Comparison of ENCODE assay signal across 18 cellular contexts in the genomic region with DNA sequence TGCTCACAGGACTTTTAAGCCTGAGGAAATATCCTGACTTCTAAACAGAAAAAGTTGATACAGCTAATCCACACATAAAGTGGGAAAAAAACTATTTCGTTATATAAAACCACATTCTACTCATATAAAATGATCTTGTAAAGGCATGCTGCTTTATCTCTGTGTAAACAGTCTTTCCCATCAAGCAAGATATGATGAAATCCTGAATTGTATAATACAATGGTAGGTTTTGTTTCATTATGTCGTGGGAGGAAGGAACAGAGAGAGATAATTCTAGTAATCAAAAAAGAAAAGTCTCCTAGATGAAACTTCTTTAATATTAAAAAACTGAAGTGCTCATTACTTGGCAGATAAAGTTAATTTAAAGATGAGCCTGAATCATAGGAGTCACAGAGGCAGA.
DNase-seq lines count a peak whose midpoint lies in the region; ATAC-seq and TF ChIP-seq lines count a peak whose summit lies in the region.
"Had no signal": no experiment of that assay in that cellular context is flagged by ENCODE, and none has a peak within 500 bp of the region (broad histone marks: within the 10 kb centered on the region; RNA-seq: fewer than 3 reads in every experiment).

No MANE protein-coding gene starts in this region.

- no peak overlapping the region for H3K9ac ChIP-seq in GM23248

- no peaks in the 10 kb centered on the region for H4K20me1 ChIP-seq in GM23248 (ENCODE audit: insufficient read depth)

- no peak overlapping the region for H3K4me2 ChIP-seq in GM23248 (ENCODE audit: unreplicated experiment)

- H3K4me1 ChIP-seq in GM23248 (ENCODE audit: insufficient read depth) (no peaks in the 10 kb centered on the region), RWPE2 (ENCODE audit: insufficient read depth, poor library complexity, severe bottlenecking) (peaks cover 3% of the 10 kb centered on the region)

- in situ Hi-C loops in GM23248 (cut with MboI) = no loop called here

- TF ChIP-seq CTCF in RWPE2 (IDR thresholded peaks at IDR 0.05; ENCODE audit: poor library complexity, severe bottlenecking) (no peak), epithelial cell of esophagus (IDR thresholded peaks at IDR 0.05; ENCODE audit: insufficient read depth, low read depth, low read length, missing control alignments) (no peak)

- H3K4me3 ChIP-seq in GM23248 (no peak overlapping the region), RWPE2 (ENCODE audit: severe bottlenecking) (no peak overlapping the region), epithelial cell of esophagus (ENCODE audit: low read length) (no peak overlapping the region)

- H3K79me2 ChIP-seq in GM23248 (ENCODE audit: insufficient read depth) = no peaks in the 10 kb centered on the region

- H3K36me3 ChIP-seq in GM23248 (ENCODE audit: low read depth) (no peaks in the 10 kb centered on the region), RWPE2 (ENCODE audit: low read depth) (no peaks in the 10 kb centered on the region)

- H3K9me2 ChIP-seq in GM23248 (ENCODE audit: insufficient read depth) = no peaks in the 10 kb centered on the region

- H3K27ac ChIP-seq in GM23248 = no peak overlapping the region
- H3K27ac ChIP-seq in RWPE2 (ENCODE audit: poor library complexity, severe bottlenecking) = no peak overlapping the region
- H3K27ac ChIP-seq: RWPE1 had no signal

- DNase-seq in GM23248 (peak; percentile 13), RWPE2 (ENCODE audit: low spot score) (no peak), epithelial cell of esophagus (ENCODE audit: low read depth) (peak; percentile 23), putamen (ENCODE audit: low spot score) (peak; percentile 52), NCI-H1048 (lab: John Stamatoyannopoulos, UW) (no peak)
- no peak for DNase-seq in stimulated activated CD4-positive, alpha-beta T cell treated with anti-CD3 and anti-CD28 coated beads, Interleukin-4, amount 100 ng/mL, for 1 hour
- DNase-seq: C1 segment of cervical spinal cord; CD8-positive, alpha-beta memory T cell; DND-41; H7; HFFc6; NCI-H1694 treated with DMSO at 0.1 percent for 48 hours; NCI-H2227 treated with DMSO at 0.1 percent for 48 hours; NCI-H524; NCI-H82; PC-3 had no signal

- H3K27me3 ChIP-seq in GM23248 (replicated peaks; ENCODE audit: insufficient read depth) = peaks cover 2% of the 10 kb centered on the region; the same call in 1 of the 2 replicates
- H3K27me3 ChIP-seq in RWPE2 (ENCODE audit: insufficient read depth, poor library complexity, severe bottlenecking) = no peaks in the 10 kb centered on the region

- WGBS in GM23248 (ENCODE audit: low coverage in 1 of 2, low lambda C conversion rate in 2 of 2, missing lambda C conversion rate in 2 of 2), 2 experiments = 32 to 37% methylated on average over 2 of the region's 2 CpGs

- H3K9me3 ChIP-seq in GM23248 (ENCODE audit: low read depth) (no peaks in the 10 kb centered on the region), RWPE2 (ENCODE audit: severe bottlenecking) (no peaks in the 10 kb centered on the region)

- no peaks in the 10 kb centered on the region for H3F3A ChIP-seq in GM23248 (ENCODE audit: insufficient read depth)

- ATAC-seq in RWPE2 (ENCODE audit: low read depth) (peak; percentile 55), HG03097 (IDR thresholded peaks at IDR 0.05; ENCODE audit: low FRiP score, unreplicated experiment) (no peak)
- ATAC-seq: PC-3 had no signal

- H2AFZ ChIP-seq in GM23248 = no peak overlapping the region

Comparison
In these comparisons a context has a peak if more than half of its experiments do, and no peak if none do; other contexts are left out.
1. DNase-seq: peak in GM23248 (single experiment), epithelial cell of esophagus (single experiment) and putamen (single experiment); none in RWPE2 (single experiment), stimulated activated CD4-positive, alpha-beta T cell treated with anti-CD3 and anti-CD28 coated beads, Interleukin-4, amount 100 ng/mL, for 1 hour (single experiment) and NCI-H1048 (single experiment).